In the genomic region with DNA sequence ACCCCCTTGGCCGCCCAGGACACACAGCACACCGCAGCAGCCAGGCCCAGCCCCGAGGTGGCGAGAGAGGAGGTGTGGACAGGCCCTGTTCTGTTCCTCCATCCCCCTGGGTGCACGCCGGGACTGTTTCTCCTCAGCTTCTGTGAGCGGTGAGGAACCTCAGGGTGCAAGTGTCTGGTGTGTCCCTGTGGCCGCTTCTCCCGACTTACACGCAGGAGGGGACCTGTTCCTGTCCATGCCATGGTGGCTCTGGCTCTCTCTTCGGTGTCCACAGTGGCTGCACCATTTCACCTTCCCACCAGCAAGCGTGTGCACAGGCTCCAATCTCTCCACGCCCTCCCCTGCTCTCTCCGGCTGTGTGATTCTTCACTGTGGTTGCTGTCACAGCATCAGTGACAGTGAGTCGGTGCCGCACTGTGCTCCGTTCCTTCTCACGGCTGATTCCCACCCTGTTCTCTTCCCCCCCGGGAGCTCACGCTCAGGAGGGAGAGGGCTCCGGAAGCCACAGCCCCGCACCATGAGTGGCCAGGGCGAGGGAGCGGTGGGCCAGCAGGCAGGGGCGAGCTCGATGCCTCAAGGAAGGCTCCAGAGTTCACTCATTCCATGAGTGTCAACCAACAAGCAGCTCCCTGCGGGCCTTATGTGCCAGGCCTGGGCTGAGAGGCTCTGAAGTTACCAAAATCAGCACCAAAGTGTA, we compare ENCODE assay signal across 1 cellular context.
TF ChIP-seq lines count a peak whose summit lies in the region.

No MANE protein-coding gene starts in this region.

TF ChIP-seq in SK-N-SH treated with all-trans-retinoic acid at 6 μM for 48 hours, 23 proteins besides CTCF, POLR2A, EP300 and RAD21 (continued from another document):
- TF ChIP-seq, protein P1, sequence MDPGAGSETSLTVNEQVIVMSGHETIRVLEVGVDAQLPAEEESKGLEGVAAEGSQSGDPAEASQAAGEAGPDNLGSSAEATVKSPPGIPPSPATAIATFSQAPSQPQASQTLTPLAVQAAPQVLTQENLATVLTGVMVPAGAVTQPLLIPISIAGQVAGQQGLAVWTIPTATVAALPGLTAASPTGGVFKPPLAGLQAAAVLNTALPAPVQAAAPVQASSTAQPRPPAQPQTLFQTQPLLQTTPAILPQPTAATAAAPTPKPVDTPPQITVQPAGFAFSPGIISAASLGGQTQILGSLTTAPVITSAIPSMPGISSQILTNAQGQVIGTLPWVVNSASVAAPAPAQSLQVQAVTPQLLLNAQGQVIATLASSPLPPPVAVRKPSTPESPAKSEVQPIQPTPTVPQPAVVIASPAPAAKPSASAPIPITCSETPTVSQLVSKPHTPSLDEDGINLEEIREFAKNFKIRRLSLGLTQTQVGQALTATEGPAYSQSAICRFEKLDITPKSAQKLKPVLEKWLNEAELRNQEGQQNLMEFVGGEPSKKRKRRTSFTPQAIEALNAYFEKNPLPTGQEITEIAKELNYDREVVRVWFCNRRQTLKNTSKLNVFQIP (CRISPR knock-in tag; IDR thresholded peaks at IDR 0.05; ENCODE audit: borderline replicate concordance, low read depth) = no peak
- no peak for TF ChIP-seq ARNTL (CRISPR knock-in tag; IDR thresholded peaks at IDR 0.05; ENCODE audit: borderline replicate concordance, low read depth)
